8 cellular contexts compared by ENCODE assay signal in the genomic region with DNA sequence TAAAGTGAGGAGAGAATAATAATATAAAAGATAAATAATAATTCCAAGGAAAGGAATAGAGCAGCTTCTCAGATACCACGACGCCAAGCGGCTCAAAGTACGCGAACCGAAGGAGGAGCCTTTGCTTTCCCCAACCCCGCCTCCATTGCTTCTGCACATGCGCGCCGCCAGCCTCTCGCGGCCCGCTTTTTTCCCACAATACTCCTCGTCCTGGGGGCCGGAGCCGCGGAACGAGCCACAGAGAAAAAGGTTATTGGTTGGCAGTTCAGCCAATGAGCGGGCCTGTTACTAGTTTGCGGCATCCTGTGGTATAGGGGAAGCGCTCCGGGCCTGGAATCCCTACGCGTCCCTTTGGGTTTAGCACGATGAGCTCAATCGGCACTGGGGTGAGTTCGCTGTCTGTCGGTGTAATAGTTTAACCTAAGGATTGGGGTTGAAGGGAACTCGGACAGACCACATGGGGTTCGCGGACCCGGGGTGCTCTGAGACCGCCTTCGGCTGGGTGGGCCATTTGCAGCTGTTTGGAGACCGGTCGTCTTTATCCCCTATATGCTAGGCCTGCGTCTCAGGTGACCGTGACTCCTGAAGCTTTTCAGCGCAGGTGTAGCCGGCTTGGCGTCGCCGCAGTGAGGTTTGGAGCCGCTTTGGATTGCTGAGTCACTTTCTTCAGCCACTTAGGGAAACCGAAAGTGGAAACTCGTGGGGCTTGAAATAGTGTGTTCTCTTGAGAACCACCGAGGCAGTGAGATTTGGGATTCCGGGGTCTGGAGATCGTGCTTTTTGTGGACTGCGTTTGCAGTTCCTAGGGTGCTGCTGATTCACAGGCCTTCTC. TPM values are rescaled to one million over a fixed set of nuclear protein-coding genes. Genes with fewer than 3 reads are reported as not detected.
A peak's percentile ranks its signal among the peaks of the same experiment; 100 is the strongest.
DNase-seq lines count a peak whose midpoint lies in the region; ATAC-seq and TF ChIP-seq lines count a peak whose summit lies in the region.

A gene (plus strand): TSS at position 288 of the 832 bp plus-strand sequence. CDS start 78 bp downstream, at position 366.

- DNase-seq in NCI-H2196 treated with DMSO at 0.1 percent for 48 hours (lab: John Stamatoyannopoulos, UW; ENCODE audit: unreplicated experiment) = peak; percentile 98
- DNase-seq in breast epithelium (ENCODE audit: low spot score in 2 of 2) = peak; percentile 97 to 98

- ATAC-seq in GM18870 (IDR thresholded peaks at IDR 0.05; ENCODE audit: unreplicated experiment) (peak; percentile 89), HG03135 (IDR thresholded peaks at IDR 0.05; ENCODE audit: unreplicated experiment) (peak; percentile 89)

- H3K9me3 ChIP-seq in breast epithelium = no peaks in the 10 kb centered on the region
- no peaks in the 10 kb centered on the region for H3K9me3 ChIP-seq in iPS-18a (ENCODE audit: control insufficient read depth, low read depth, low read length)
- H3K9me3 ChIP-seq in skeletal muscle satellite cell (replicated peaks; ENCODE audit: low read length) = no peaks in the 10 kb centered on the region

- H3K4me3 ChIP-seq in ACC112 (ENCODE audit: low read depth, low read length) (peak within 1 kb of the TSS; percentile 94), breast epithelium (peak within 1 kb of the TSS; percentile 87 to 95 (median 93)), iPS-18a (ENCODE audit: low read length) (peak within 1 kb of the TSS; percentile 85), skeletal muscle satellite cell (ENCODE audit: low read length) (peak within 1 kb of the TSS; percentile 81)

- H3K79me2 ChIP-seq in ACC112 (ENCODE audit: control insufficient read depth, insufficient read depth, low read length, unreplicated experiment) = peaks cover 50% of the 10 kb centered on the region

- H3K4me1 ChIP-seq in ACC112 (ENCODE audit: control insufficient read depth, insufficient read depth, low read length, unreplicated experiment) (peaks cover 28% of the 10 kb centered on the region), breast epithelium (peaks cover 0 to 6% of the 10 kb centered on the region in 2 donors), iPS-18a (ENCODE audit: control insufficient read depth, low read depth, low read length) (peaks cover 3% of the 10 kb centered on the region), skeletal muscle satellite cell (ENCODE audit: control insufficient read depth, insufficient read depth, low read length) (peaks cover 17% of the 10 kb centered on the region)

- no peaks in the 10 kb centered on the region for H3K27me3 ChIP-seq in ACC112 (ENCODE audit: insufficient read depth, low read length)
- H3K27me3 ChIP-seq in breast epithelium = no peaks in the 10 kb centered on the region
- H3K27me3 ChIP-seq in iPS-18a (ENCODE audit: control insufficient read depth, insufficient read depth, low read length) = no peaks in the 10 kb centered on the region
- H3K27me3 ChIP-seq in skeletal muscle satellite cell (ENCODE audit: control insufficient read depth, insufficient read depth, low read length) = no peaks in the 10 kb centered on the region

- TF ChIP-seq CTCF in VCaP (conservative IDR thresholded peaks at IDR 0.05) = no peak; the same call in 1 of the 2 replicates
- peak in 1 of 3 donors; percentile 17 for TF ChIP-seq CTCF in breast epithelium (IDR thresholded peaks at IDR 0.05)

- H2AFZ ChIP-seq in ACC112 (ENCODE audit: low read length, unreplicated experiment) = peak within 1 kb of the TSS; percentile 90

- peak; percentile 79 for TF ChIP-seq POLR2A in breast epithelium (IDR thresholded peaks at IDR 0.05)

- H3K4me2 ChIP-seq in skeletal muscle satellite cell (ENCODE audit: low read length) = peak within 1 kb of the TSS; percentile 85

- H3K36me3 ChIP-seq in ACC112 (ENCODE audit: insufficient read depth, low read length) (no peaks in the 10 kb centered on the region), breast epithelium (no peaks in the 10 kb centered on the region), iPS-18a (ENCODE audit: control insufficient read depth, low read depth, low read length) (peaks cover 6% of the 10 kb centered on the region), skeletal muscle satellite cell (ENCODE audit: insufficient read depth, low read length) (peaks cover 4% of the 10 kb centered on the region)

- intact Hi-C loops in breast epithelium (cut with DNase I; ENCODE audit: low total_unique reads) = no loop called here

- peak within 1 kb of the TSS; percentile 97 for H3K27ac ChIP-seq in ACC112 (ENCODE audit: low read depth, low read length)
- H3K27ac ChIP-seq in VCaP = peak within 1 kb of the TSS; percentile 93
- peak within 1 kb of the TSS; percentile 98 for H3K27ac ChIP-seq in breast epithelium
- peak within 1 kb of the TSS; percentile 87 for H3K27ac ChIP-seq in iPS-18a (ENCODE audit: low read length)

- H3K9ac ChIP-seq in iPS-18a (ENCODE audit: low read length) (peak within 1 kb of the TSS; percentile 90), skeletal muscle satellite cell (ENCODE audit: low read depth, low read length) (peak within 1 kb of the TSS; percentile 94)

RNA-seq across cellular contexts. Expression of the gene that starts here (rescaled TPM):
- 100 to 1,000 TPM in 1 of 3 donors, 10 to 100 TPM in 2; 76.2 to 113 (median 88.1) TPM for total RNA-seq in breast epithelium
- 130 and 155 TPM in 2 replicates for total RNA-seq in skeletal muscle satellite cell (2012; rRNA removed)

Comparison
In these comparisons a context has a peak if more than half of its experiments do, and no peak if none do; other contexts are left out.
1. Peak in every context shown above with its lines: DNase-seq, ATAC-seq, H3K4me3 ChIP-seq and H3K27ac ChIP-seq.